In the genomic region with DNA sequence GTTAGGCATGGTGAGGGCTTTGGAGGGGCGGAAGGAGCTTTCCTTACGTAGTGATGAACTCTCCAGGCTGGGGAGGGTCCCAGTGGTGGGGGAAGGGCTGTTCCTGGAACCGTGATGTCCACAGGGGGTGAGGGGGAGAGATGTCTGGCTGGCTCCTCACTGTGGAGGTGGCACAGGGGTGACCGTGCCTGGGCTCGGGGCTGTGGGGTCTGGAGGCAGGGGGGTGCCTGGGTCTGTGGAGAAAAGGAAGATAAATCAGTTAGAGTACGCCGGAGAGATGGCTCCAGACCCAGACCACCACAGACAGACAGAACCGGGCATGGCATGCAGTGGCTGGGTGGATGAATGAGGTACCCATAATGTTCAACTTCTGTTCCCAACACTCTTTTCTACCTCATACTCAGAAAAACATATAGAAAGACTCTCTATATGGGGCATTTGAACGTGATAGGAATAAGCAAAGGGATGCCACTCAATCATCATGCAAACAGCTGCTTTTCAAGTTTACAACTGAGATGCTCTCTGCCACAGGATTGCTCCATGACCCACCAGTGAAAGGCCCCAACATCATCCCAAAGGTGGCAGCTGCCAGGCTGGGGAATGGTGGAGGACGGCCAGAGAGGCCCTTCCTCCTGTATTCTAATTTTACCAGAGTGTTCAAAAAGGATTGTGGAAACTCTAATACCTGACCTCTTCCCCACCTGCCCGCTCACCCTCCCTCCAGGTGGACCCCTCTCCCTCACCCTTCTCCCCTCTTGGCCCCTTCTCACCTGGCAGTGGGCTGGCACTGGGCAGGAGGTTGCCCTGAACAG, we compare ENCODE assay signal across 1 cellular context.
TF ChIP-seq lines count a peak whose summit lies in the region.

No MANE protein-coding gene starts in this region.

TF ChIP-seq in IMR-90, 13 proteins besides CTCF, POLR2A, EP300 and RAD21:
- TF ChIP-seq, protein P1, sequence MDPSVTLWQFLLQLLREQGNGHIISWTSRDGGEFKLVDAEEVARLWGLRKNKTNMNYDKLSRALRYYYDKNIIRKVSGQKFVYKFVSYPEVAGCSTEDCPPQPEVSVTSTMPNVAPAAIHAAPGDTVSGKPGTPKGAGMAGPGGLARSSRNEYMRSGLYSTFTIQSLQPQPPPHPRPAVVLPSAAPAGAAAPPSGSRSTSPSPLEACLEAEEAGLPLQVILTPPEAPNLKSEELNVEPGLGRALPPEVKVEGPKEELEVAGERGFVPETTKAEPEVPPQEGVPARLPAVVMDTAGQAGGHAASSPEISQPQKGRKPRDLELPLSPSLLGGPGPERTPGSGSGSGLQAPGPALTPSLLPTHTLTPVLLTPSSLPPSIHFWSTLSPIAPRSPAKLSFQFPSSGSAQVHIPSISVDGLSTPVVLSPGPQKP (IDR thresholded peaks at IDR 0.05; ENCODE audit: borderline replicate concordance, low read depth, low read length) = no peak
- TF ChIP-seq RFX5 (IDR thresholded peaks at IDR 0.05; ENCODE audit: low read depth, low read length) = no peak
- no peak for TF ChIP-seq FOS (IDR thresholded peaks at IDR 0.05; ENCODE audit: low read depth, low read length)
- no peak for TF ChIP-seq SMC3 (IDR thresholded peaks at IDR 0.05; ENCODE audit: low read depth, low read length)
- no peak for TF ChIP-seq CEBPB (IDR thresholded peaks at IDR 0.05; ENCODE audit: low read depth, low read length)
- TF ChIP-seq RCOR1 (IDR thresholded peaks at IDR 0.05; ENCODE audit: insufficient replicate concordance, low read length) = no peak
- TF ChIP-seq, protein P2, sequence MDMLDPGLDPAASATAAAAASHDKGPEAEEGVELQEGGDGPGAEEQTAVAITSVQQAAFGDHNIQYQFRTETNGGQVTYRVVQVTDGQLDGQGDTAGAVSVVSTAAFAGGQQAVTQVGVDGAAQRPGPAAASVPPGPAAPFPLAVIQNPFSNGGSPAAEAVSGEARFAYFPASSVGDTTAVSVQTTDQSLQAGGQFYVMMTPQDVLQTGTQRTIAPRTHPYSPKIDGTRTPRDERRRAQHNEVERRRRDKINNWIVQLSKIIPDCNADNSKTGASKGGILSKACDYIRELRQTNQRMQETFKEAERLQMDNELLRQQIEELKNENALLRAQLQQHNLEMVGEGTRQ (IDR thresholded peaks at IDR 0.05; ENCODE audit: low read depth, low read length) = no peak
- no peak for TF ChIP-seq MAZ (IDR thresholded peaks at IDR 0.05; ENCODE audit: borderline replicate concordance, low read depth, low read length)
- no peak for TF ChIP-seq MAFK (IDR thresholded peaks at IDR 0.05; ENCODE audit: low read depth, low read length)
- no peak for TF ChIP-seq CHD1 (IDR thresholded peaks at IDR 0.05; ENCODE audit: low read depth, low read length)
- no peak for TF ChIP-seq BHLHE40 (IDR thresholded peaks at IDR 0.05; ENCODE audit: low read depth, low read length)
- TF ChIP-seq NFE2L2 (IDR thresholded peaks at IDR 0.05; ENCODE audit: low read depth, low read length) = no peak
- no peak for TF ChIP-seq MXI1 (IDR thresholded peaks at IDR 0.05; ENCODE audit: borderline replicate concordance, low read depth, low read length)
